7 cellular contexts compared by ENCODE assay signal in genomic region chr5:74576941-74577456, GRCh38.
DNase-seq lines count a peak whose midpoint lies in the region; ATAC-seq and TF ChIP-seq lines count a peak whose summit lies in the region.

No MANE protein-coding gene starts in this region.

- H3K9me3 Mint-ChIP-seq in GM23338 (no peaks in the 10 kb centered on the region), WTC11 (no peaks in the 10 kb centered on the region)

- H3K9ac ChIP-seq in OCI-LY3 (ENCODE audit: low read length) = peak overlapping the region; percentile 7; the same call in 1 of the 2 replicates

- H2AFZ ChIP-seq in GM23338 (peak overlapping the region; percentile 74), OCI-LY3 (ENCODE audit: low read depth, low read length) (no peak overlapping the region)

- TF ChIP-seq CTCF in GM23338 (conservative IDR thresholded peaks at IDR 0.05; ENCODE audit: low read depth in 2 of 2) (no peak), OCI-LY3 (IDR thresholded peaks at IDR 0.05; ENCODE audit: low read depth, low read length) (no peak), sigmoid colon (IDR thresholded peaks at IDR 0.05) (no peak), WTC11 (IDR thresholded peaks at IDR 0.05) (no peak)

- H3K27me3 ChIP-seq in GM23338 (ENCODE audit: insufficient read depth) (no peaks in the 10 kb centered on the region), OCI-LY3 (ENCODE audit: low read depth, low read length) (no peaks in the 10 kb centered on the region), sigmoid colon (no peaks in the 10 kb centered on the region)

- CTCF ChIA-PET in WTC11 (lab: Charles Lee) = no interaction called here

- H3K36me3 Mint-ChIP-seq in GM23338 (ENCODE audit: low read depth) = no peaks in the 10 kb centered on the region
- H3K36me3 Mint-ChIP-seq in WTC11 = no peaks in the 10 kb centered on the region

- H4K20me1 ChIP-seq in GM23338 (replicated peaks; ENCODE audit: insufficient read depth) (no peaks in the 10 kb centered on the region), OCI-LY3 (ENCODE audit: insufficient read depth, low read length) (no peaks in the 10 kb centered on the region)

- no peak overlapping the region for H3K4me3 ChIP-seq in GM23338
- H3K4me3 ChIP-seq in OCI-LY3 (ENCODE audit: low read length) = peak overlapping the region; percentile 59
- no peak overlapping the region for H3K4me3 ChIP-seq in sigmoid colon

- no peaks in the 10 kb centered on the region for H3K4me1 ChIP-seq in GM23338 (ENCODE audit: insufficient read depth)
- peaks cover 32% of the 10 kb centered on the region for H3K4me1 ChIP-seq in OCI-LY3 (ENCODE audit: low read length)
- peaks cover 0 to 2% (median 0%) of the 10 kb centered on the region in 4 donors for H3K4me1 ChIP-seq in sigmoid colon

- H3K9me3 ChIP-seq in OCI-LY3 (ENCODE audit: insufficient read depth, low read length) (no peaks in the 10 kb centered on the region), sigmoid colon (peaks cover 0 to 2% (median 0%) of the 10 kb centered on the region in 4 donors)

- TF ChIP-seq POLR2A in sigmoid colon (IDR thresholded peaks at IDR 0.05) = no peak

- H3K27ac ChIP-seq in GM23338 (ENCODE audit: low read depth) = no peak overlapping the region
- peak overlapping the region; percentile 49 for H3K27ac ChIP-seq in OCI-LY3 (ENCODE audit: low read length)
- H3K27ac ChIP-seq in sigmoid colon = peak overlapping the region in 3 of 4 donors; percentile 31 to 57 (median 43)

- no peaks in the 10 kb centered on the region; the same call in 2 of the 3 replicates for H3K4me1 Mint-ChIP-seq in GM23338
- peaks cover 5% of the 10 kb centered on the region for H3K4me1 Mint-ChIP-seq in WTC11

- no peak for DNase-seq in GM23338 (ENCODE audit: low spot score)
- DNase-seq in fibroblast of gingiva (ENCODE audit: low read depth) = peak; percentile 66
- no peak for DNase-seq in sigmoid colon
- DNase-seq in WTC11 (ENCODE audit: low spot score) = no peak
- DNase-seq in NCI-H187 treated with DMSO at 0.1 percent for 48 hours (lab: John Stamatoyannopoulos, UW) = no peak

- WGBS in sigmoid colon, 2 donors = 13 to 47% methylated on average over 6 of the region's 6 CpGs

- H3F3A ChIP-seq in GM23338 (replicated peaks; ENCODE audit: low read depth) = no peaks in the 10 kb centered on the region

- intact Hi-C loops in sigmoid colon (cut with DNase I) = no loop called here

- 0 out of 2 replicates have a peak, but pooled peaks cover 4% of the 10 kb centered on the region for H3K9me2 ChIP-seq in GM23338 (ENCODE audit: insufficient read depth)

- H3K4me2 ChIP-seq in GM23338 (no peak overlapping the region), OCI-LY3 (ENCODE audit: low read length) (peak overlapping the region; percentile 77)

- H3K4me3 Mint-ChIP-seq in GM23338 = no peak overlapping the region
- no peak overlapping the region for H3K4me3 Mint-ChIP-seq in WTC11

- TF ChIP-seq EP300 in sigmoid colon (IDR thresholded peaks at IDR 0.05) = no peak

- POLR2A ChIA-PET in WTC11 (lab: Charles Lee) = no interaction called here

- H3K79me2 ChIP-seq in GM23338 (replicated peaks; ENCODE audit: insufficient read depth) (no peaks in the 10 kb centered on the region), OCI-LY3 (ENCODE audit: low read length) (no peaks in the 10 kb centered on the region)

- ATAC-seq in GM18499 (IDR thresholded peaks at IDR 0.05; ENCODE audit: insufficient read depth, unreplicated experiment) (peak; percentile 68), GM23338 (no peak; the same call in 2 of the 3 replicates), WTC11 (no peak; the same call in 1 of the 2 replicates)

- H3K36me3 ChIP-seq in GM23338 (ENCODE audit: insufficient read depth) (no peaks in the 10 kb centered on the region), OCI-LY3 (replicated peaks; ENCODE audit: low read depth, low read length) (no peaks in the 10 kb centered on the region), sigmoid colon (no peaks in the 10 kb centered on the region)

- H3K27me3 Mint-ChIP-seq in GM23338 (ENCODE audit: insufficient read depth, low read depth, poor library complexity) (peaks cover 5% of the 10 kb centered on the region), WTC11 (ENCODE audit: low read depth) (no peaks in the 10 kb centered on the region)

- H3K27ac Mint-ChIP-seq in GM23338 (no peak overlapping the region; the same call in 1 of the 2 replicates), WTC11 (no peak overlapping the region)

TF ChIP-seq in GM23338, 12 proteins besides CTCF, POLR2A, EP300 and RAD21 (continues in another document):
- TF ChIP-seq JUNB (IDR thresholded peaks at IDR 0.05; ENCODE audit: unreplicated experiment) = no peak
- TF ChIP-seq ETS1 (IDR thresholded peaks at IDR 0.05) = no peak
- TF ChIP-seq EZH2 (IDR thresholded peaks at IDR 0.05; ENCODE audit: low read depth, unreplicated experiment) = no peak
- TF ChIP-seq NANOG (IDR thresholded peaks at IDR 0.05; ENCODE audit: borderline replicate concordance) = no peak
- no peak for TF ChIP-seq CREB1 (CRISPR knock-in tag; IDR thresholded peaks at IDR 0.05; ENCODE audit: low read depth)
- no peak for TF ChIP-seq ZNF331 (CRISPR knock-in tag; IDR thresholded peaks at IDR 0.05; ENCODE audit: low read depth)

TF ChIP-seq in WTC11, 78 proteins besides CTCF, POLR2A, EP300 and RAD21 (continues in another document):
- TF ChIP-seq ZNF121 (CRISPR knock-in tag; IDR thresholded peaks at IDR 0.05) (no peak), E2F5 (CRISPR knock-in tag; IDR thresholded peaks at IDR 0.05) (no peak), NFE2L1 (CRISPR knock-in tag; IDR thresholded peaks at IDR 0.05) (no peak), ZNF425 (CRISPR knock-in tag; conservative IDR thresholded peaks at IDR 0.05) (no peak), ARID4B (CRISPR knock-in tag; IDR thresholded peaks at IDR 0.05; ENCODE audit: borderline replicate concordance) (no peak), ZNF232 (CRISPR knock-in tag; IDR thresholded peaks at IDR 0.05) (no peak), ETV6 (CRISPR knock-in tag; IDR thresholded peaks at IDR 0.05) (no peak), IRF1 (CRISPR knock-in tag; IDR thresholded peaks at IDR 0.05) (no peak)
